Comparison of ENCODE assay signal across 7 cellular contexts in the genomic region with DNA sequence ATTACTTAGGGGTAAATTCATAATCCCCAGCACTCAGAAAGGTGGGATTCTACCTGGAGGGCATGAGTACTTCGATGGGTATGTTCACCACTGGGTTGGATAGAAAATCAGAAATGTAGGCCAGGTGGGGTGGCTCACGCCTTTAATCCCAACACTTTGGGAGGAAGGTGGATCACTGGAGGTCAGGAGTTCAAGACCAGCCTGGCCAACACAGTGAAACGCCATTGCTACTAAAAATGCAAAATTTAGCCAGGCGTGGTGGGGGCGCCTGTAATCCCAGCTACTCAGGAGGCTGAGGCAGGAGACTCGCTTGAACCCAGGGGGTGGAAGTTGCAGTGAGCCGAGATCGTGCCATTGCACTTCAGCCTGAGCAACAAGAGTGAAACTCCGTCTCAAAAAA. TPM values are rescaled to one million over a fixed set of nuclear protein-coding genes. Genes with fewer than 3 reads are reported as not detected.
A peak's percentile ranks its signal among the peaks of the same experiment; 100 is the strongest.
DNase-seq lines count a peak whose midpoint lies in the region; ATAC-seq and TF ChIP-seq lines count a peak whose summit lies in the region.
"Not testable (repeated sequence)": the region's sequence is repeated elsewhere in the genome, so short reads cannot be mapped to it uniquely, and the experiment has no call there.

No MANE protein-coding gene starts in this region.

- H4K5ac ChIP-seq in IMR-90 (ENCODE audit: low read depth, low read length), result not testable (repeated sequence)

- not testable (repeated sequence) for H3K56ac ChIP-seq in IMR-90 (ENCODE audit: extremely low read depth, insufficient read depth, low read length)

- ATAC-seq in IMR-90 (ENCODE audit: low read depth), result not testable (repeated sequence)

- not testable (repeated sequence) for H2AFZ ChIP-seq in IMR-90 (replicated peaks; ENCODE audit: low read length, poor library complexity); trophoblast cell (ENCODE audit: insufficient read depth, low read length, poor library complexity)

- H4K91ac ChIP-seq in IMR-90 (ENCODE audit: insufficient read depth, low read depth, low read length), result not testable (repeated sequence)
- peak overlapping the region; percentile 12 for H4K91ac ChIP-seq in trophoblast cell (ENCODE audit: low read depth, low read length)

- H3K9me3 Mint-ChIP-seq in endodermal cell, result not testable (repeated sequence)

- not testable (repeated sequence) for H3K36me3 Mint-ChIP-seq in endodermal cell (ENCODE audit: low read depth)

- in situ Hi-C loops in IMR-90 (cut with MboI; ENCODE audit: low sequenced_read_pairs), result loop anchor here (25.0 kb wide), 1 partner anchor 1215 kb away; the partner anchor contains the start of gene PSMD7

- POLR2A ChIA-PET in IMR-90 (lab: Charles Lee; ENCODE audit: unreplicated experiment), result not testable (repeated sequence)

- H3K4me3 Mint-ChIP-seq in endodermal cell, result not testable (repeated sequence)

- not testable (repeated sequence) for H3K27ac ChIP-seq in IMR-90 (ENCODE audit: insufficient read depth, low read length); endodermal cell (ENCODE audit: low read depth, low read length); trophoblast cell (ENCODE audit: low read depth, low read length)
- H3K27ac ChIP-seq in ascending aorta (peak overlapping the region; percentile 98 to 99), sigmoid colon (peak overlapping the region in 2 of 4 donors; percentile 88 to 98), tibial artery (peak overlapping the region; percentile 99)

- peaks cover 78% of the 10 kb centered on the region for H3K27me3 Mint-ChIP-seq in endodermal cell (ENCODE audit: insufficient read depth)

- H3K4me1 Mint-ChIP-seq in endodermal cell, result not testable (repeated sequence)

- not testable (repeated sequence) for H3K23ac ChIP-seq in IMR-90 (ENCODE audit: low read depth, low read length); trophoblast cell (ENCODE audit: low read length)

- not testable (repeated sequence) for H3K27me3 ChIP-seq in IMR-90 (ENCODE audit: control insufficient read depth, insufficient read depth, low read length); ascending aorta; trophoblast cell (ENCODE audit: insufficient read depth, low read length); sigmoid colon; tibial artery
- H3K27me3 ChIP-seq in endodermal cell (ENCODE audit: control insufficient read depth, insufficient read depth, low read length, poor library complexity, severe bottlenecking), result peaks cover 74% of the 10 kb centered on the region

- H3K9me3 ChIP-seq in IMR-90 (ENCODE audit: control insufficient read depth, insufficient read depth, low read length); ascending aorta; endodermal cell (ENCODE audit: control insufficient read depth, low read length); trophoblast cell (ENCODE audit: insufficient read depth, low read depth, low read length); sigmoid colon; tibial artery: not testable (repeated sequence)

- 100% methylated on average over 3 of the region's 9 CpGs; no CpG with 5 or more reads in 1 of the 2 experiments for WGBS in IMR-90 (ENCODE audit: extremely low coverage in 2 of 2, insufficient read length in 1 of 2), 2 experiments
- 84 to 90% methylated on average over 7 to 9 of the region's 9 CpGs for WGBS in endodermal cell (ENCODE audit: insufficient coverage in 1 of 2, insufficient read length in 1 of 2), 2 experiments
- WGBS in trophoblast cell (ENCODE audit: extremely low coverage, insufficient coverage, insufficient read length), result no CpG with 5 or more reads among the region's 9 CpGs
- WGBS in sigmoid colon, 2 donors, result 87 to 94% methylated on average over 9 of the region's 9 CpGs

- H3K4me3 ChIP-seq in IMR-90 (ENCODE audit: insufficient read depth, low read depth, low read length); ascending aorta; endodermal cell (ENCODE audit: low read length); trophoblast cell (ENCODE audit: low read depth, low read length); sigmoid colon; tibial artery: not testable (repeated sequence)

- not testable (repeated sequence) for H3K18ac ChIP-seq in IMR-90 (ENCODE audit: low read depth, low read length); trophoblast cell (ENCODE audit: low read length)

- TF ChIP-seq CTCF in IMR-90 (conservative IDR thresholded peaks at IDR 0.05; ENCODE audit: low read depth, low read length); ascending aorta (IDR thresholded peaks at IDR 0.05); endodermal cell (conservative IDR thresholded peaks at IDR 0.05); sigmoid colon (IDR thresholded peaks at IDR 0.05); tibial artery (IDR thresholded peaks at IDR 0.05): not testable (repeated sequence)

- intact Hi-C loops in IMR-90 (cut with micrococcal nuclease); ascending aorta (cut with DNase I); tibial artery (cut with DNase I; ENCODE audit: low total_unique reads): not testable (repeated sequence)
- intact Hi-C loops in sigmoid colon (cut with DNase I), result loop anchor here (5.0 to 10.0 kb wide), 3 partner anchors 100 to 407 kb away; no protein-coding TSS in a partner anchor

- H2BK20ac ChIP-seq in IMR-90 (ENCODE audit: low read depth, low read length), result not testable (repeated sequence)

- not testable (repeated sequence) for TF ChIP-seq EP300 in sigmoid colon (IDR thresholded peaks at IDR 0.05)

- H3K79me1 ChIP-seq in IMR-90 (ENCODE audit: low read depth in 1 of 2, low read length in 2 of 2); trophoblast cell (ENCODE audit: low read length): not testable (repeated sequence)

- H3K4me1 ChIP-seq in IMR-90 (ENCODE audit: control insufficient read depth, insufficient read depth, low read length) (peaks cover 25% of the 10 kb centered on the region), ascending aorta (peaks cover 18 to 44% of the 10 kb centered on the region in 2 donors), trophoblast cell (ENCODE audit: control insufficient read depth in 1 of 2, insufficient read depth in 2 of 2, low read length in 2 of 2) (peaks cover 12 to 21% of the 10 kb centered on the region in 2 experiments), sigmoid colon (peaks cover 0 to 46% (median 39%) of the 10 kb centered on the region in 4 donors), tibial artery (peaks cover 6 to 81% (median 47%) of the 10 kb centered on the region in 4 donors)
- not testable (repeated sequence) for H3K4me1 ChIP-seq in endodermal cell (ENCODE audit: control insufficient read depth, insufficient read depth, low read length)

- H3K9ac ChIP-seq in IMR-90 (ENCODE audit: low read depth, low read length); endodermal cell (ENCODE audit: extremely low read depth, low read length, poor library complexity, severe bottlenecking); trophoblast cell (ENCODE audit: low read length): not testable (repeated sequence)

- peak overlapping the region; percentile 25; the same call in 1 of the 2 replicates for H2AK5ac ChIP-seq in IMR-90 (ENCODE audit: low read depth, low read length)
- H2AK5ac ChIP-seq in trophoblast cell (ENCODE audit: low read length), result not testable (repeated sequence)

- H2BK5ac ChIP-seq in IMR-90 (ENCODE audit: low read depth, low read length, poor library complexity, severe bottlenecking); trophoblast cell (ENCODE audit: low read depth, low read length, poor library complexity): not testable (repeated sequence)

- not testable (repeated sequence) for H3K79me2 ChIP-seq in trophoblast cell (ENCODE audit: control insufficient read depth, insufficient read depth, low read length, poor library complexity)

- not testable (repeated sequence) for H3K4me2 ChIP-seq in IMR-90 (ENCODE audit: low read depth, low read length); trophoblast cell (ENCODE audit: low read length)

- not testable (repeated sequence) for H3K14ac ChIP-seq in IMR-90 (replicated peaks; ENCODE audit: low read depth, low read length); trophoblast cell (ENCODE audit: low read length)

- CTCF ChIA-PET in IMR-90 (lab: Yijun Ruan, JAX), result not testable (repeated sequence)

- H3K4ac ChIP-seq in IMR-90 (ENCODE audit: low read depth, low read length); trophoblast cell (ENCODE audit: low read depth, low read length): not testable (repeated sequence)

- H2AK9ac ChIP-seq in IMR-90 (replicated peaks; ENCODE audit: low read depth, low read length, poor library complexity), result not testable (repeated sequence)

- H2BK15ac ChIP-seq in IMR-90 (ENCODE audit: low read depth, low read length), result not testable (repeated sequence)

- dilution Hi-C loops in IMR-90 (cut with HindIII; ENCODE audit: low sequenced_read_pairs, unreplicated experiment), result not testable (repeated sequence)

- not testable (repeated sequence) for H2BK12ac ChIP-seq in trophoblast cell (ENCODE audit: low read length)

- H4K8ac ChIP-seq in IMR-90 (ENCODE audit: low read depth in 2 of 2, low read length in 2 of 2); trophoblast cell (ENCODE audit: low read depth, low read length): not testable (repeated sequence)

- DNase-seq in IMR-90; ascending aorta (ENCODE audit: low spot score in 2 of 2); trophoblast cell: not testable (repeated sequence)
- DNase-seq in endodermal cell (peak; percentile 21), mesenteric fat pad (ENCODE audit: low spot score) (peak; percentile 20), sigmoid colon (peak; percentile 42), tibial artery (peak in 1 of 2 donors; percentile 32)

- H3K36me3 ChIP-seq in IMR-90 (ENCODE audit: control insufficient read depth, insufficient read depth, low read length); ascending aorta; endodermal cell (ENCODE audit: control insufficient read depth, insufficient read depth, low read length); trophoblast cell (ENCODE audit: control insufficient read depth in 1 of 2, insufficient read depth in 2 of 2, low read length in 2 of 2); sigmoid colon; tibial artery: not testable (repeated sequence)

- H3K9me1 ChIP-seq in IMR-90 (ENCODE audit: insufficient read depth, low read length), result not testable (repeated sequence)

- TF ChIP-seq RAD21 in IMR-90 (IDR thresholded peaks at IDR 0.05; ENCODE audit: low read length), result not testable (repeated sequence)

- not testable (repeated sequence) for H4K12ac ChIP-seq in trophoblast cell (ENCODE audit: low read depth, low read length)

- H4K20me1 ChIP-seq in IMR-90 (ENCODE audit: insufficient read depth, low read length), result not testable (repeated sequence)

- H3K27ac Mint-ChIP-seq in endodermal cell, result not testable (repeated sequence)

- not testable (repeated sequence) for H2BK120ac ChIP-seq in IMR-90 (ENCODE audit: low read depth, low read length); trophoblast cell (ENCODE audit: insufficient read depth, low read length, poor library complexity)

- TF ChIP-seq POLR2A in IMR-90 (IDR thresholded peaks at IDR 0.05; ENCODE audit: low read depth, low read length); sigmoid colon (IDR thresholded peaks at IDR 0.05): not testable (repeated sequence)

- BruUV-seq in IMR-90 (replicated peaks; lab: Mats Ljungman, UMichigan), result not testable (repeated sequence)

RNA-seq across cellular contexts. Expression of gene ZFHX3, which starts 24.1 kb away (rescaled TPM):
- total RNA-seq in IMR-90 (2012; rRNA removed), result 1.4 and 2.2 TPM in 2 replicates
- 1.7 and 2.0 TPM in 2 replicates for polyA plus RNA-seq in IMR-90 (2012; rRNA removed)
- polyA plus RNA-seq in IMR-90 (2012; cell fraction: cytosol; rRNA removed), result 0.78 and 1.1 TPM in 2 replicates
- polyA plus RNA-seq in IMR-90 (2012; cell fraction: nucleus; rRNA removed; ENCODE audit: low replicate concordance), result 1.9 and 2.8 TPM in 2 replicates
- total RNA-seq in ascending aorta, result 34.8 TPM
- 1 to 10 TPM in 1 of 2 donors, under 1 TPM in 1; 0.79 to 2.2 TPM for total RNA-seq in endodermal cell
- 9.3 TPM for polyA plus RNA-seq in endodermal cell (2013, experiment 1 of 2)
- 10.4 TPM for polyA plus RNA-seq in endodermal cell (2013, experiment 2 of 2)
- total RNA-seq in mesenteric fat pad, result 28.8 TPM
- 36.4 and 36.5 TPM in 2 replicates for polyA plus RNA-seq in trophoblast cell (2013)
- total RNA-seq in sigmoid colon, result 10 to 100 TPM; 17.8 to 38.8 (median 19.1) TPM
- polyA plus RNA-seq in sigmoid colon, result 1 to 10 TPM in 2 of 3 donors, under 1 TPM in 1; 0.69 to 4.3 (median 1.2) TPM
